Comparison of ENCODE assay signal across 8 cellular contexts in genomic region chr20:50191566-50192363, GRCh38. TPM values are rescaled to one million over a fixed set of nuclear protein-coding genes. Genes with fewer than 3 reads are reported as not detected.
DNase-seq lines count a peak whose midpoint lies in the region; ATAC-seq lines count a peak whose summit lies in the region.

No MANE protein-coding gene starts in this region.

- no peak overlapping the region for H2BK15ac ChIP-seq in mesendoderm (replicated peaks; ENCODE audit: low read depth)

- no peaks in the 10 kb centered on the region for H3K27me3 ChIP-seq in GM23248 (replicated peaks; ENCODE audit: insufficient read depth)
- no peaks in the 10 kb centered on the region for H3K27me3 ChIP-seq in duodenal mucosa (ENCODE audit: control insufficient read depth in 1 of 2, insufficient read depth in 2 of 2, low read length in 2 of 2)
- no peaks in the 10 kb centered on the region for H3K27me3 ChIP-seq in mesendoderm (ENCODE audit: insufficient read depth, low read length, poor library complexity)

- peak overlapping the region; percentile 89 for H3K18ac ChIP-seq in mesendoderm (ENCODE audit: low read length)

- H2BK120ac ChIP-seq in mesendoderm (ENCODE audit: low read depth, low read length), result no peak overlapping the region

- peak; percentile 27 for ATAC-seq in activated CD4-positive, alpha-beta T cell treated with anti-CD3 and anti-CD28 coated beads for 36 hours

- peaks cover 38% of the 10 kb centered on the region for H3F3A ChIP-seq in GM23248 (ENCODE audit: insufficient read depth)

- no peaks in the 10 kb centered on the region for H4K20me1 ChIP-seq in GM23248 (ENCODE audit: insufficient read depth)

- H2AFZ ChIP-seq in GM23248, result no peak overlapping the region

- H3K9me3 Mint-ChIP-seq in activated CD4-positive, alpha-beta T cell treated with anti-CD3 and anti-CD28 coated beads for 36 hours (ENCODE audit: low read depth), result no peaks in the 10 kb centered on the region

- H3K9me3 ChIP-seq in GM23248 (ENCODE audit: low read depth) (no peaks in the 10 kb centered on the region), duodenal mucosa (ENCODE audit: control insufficient read depth in 1 of 2, low read length in 2 of 2) (no peaks in the 10 kb centered on the region)

- H3K9ac ChIP-seq in GM23248, result peak overlapping the region; percentile 99
- H3K9ac ChIP-seq in duodenal mucosa (ENCODE audit: low read depth in 1 of 2, low read length in 2 of 2), result peak overlapping the region; percentile 90 to 98
- peak overlapping the region; percentile 99 for H3K9ac ChIP-seq in mesendoderm (ENCODE audit: low read length)

- H3K4me1 Mint-ChIP-seq in activated CD4-positive, alpha-beta T cell treated with anti-CD3 and anti-CD28 coated beads for 36 hours, result peaks cover 17% of the 10 kb centered on the region

- peak overlapping the region; percentile 93 for H3K4ac ChIP-seq in mesendoderm (ENCODE audit: low read depth, low read length)

- CTCF ChIA-PET in activated CD4-positive, alpha-beta T cell treated with anti-CD3 and anti-CD28 coated beads for 36 hours (lab: Charles Lee), result interaction anchor here (0.7 to 10.4 kb wide), 5 partner anchors 36 to 533 kb away, joined by 3 to 158 read pairs (median 3); no protein-coding TSS in a partner anchor

- peak overlapping the region; percentile 98 for H3K27ac ChIP-seq in GM23248
- H3K27ac ChIP-seq in duodenal mucosa (ENCODE audit: low read depth, low read length), result peak overlapping the region; percentile 98
- peak overlapping the region; percentile 80 for H3K27ac ChIP-seq in mesendoderm (ENCODE audit: low read depth, low read length)

- peak; percentile 81 for DNase-seq in ELF-1 (ENCODE audit: low read depth, low spot score)
- peak; percentile 77 for DNase-seq in GM23248
- DNase-seq in NCI-H1105 treated with DMSO at 0.1 percent for 48 hours (lab: John Stamatoyannopoulos, UW), result peak; percentile 54
- DNase-seq in activated CD4-positive, alpha-beta T cell treated with anti-CD3 and anti-CD28 coated beads for 36 hours, result peak; percentile 72
- peak; percentile 88 for DNase-seq in mesendoderm
- DNase-seq in stimulated activated CD8-positive, alpha-beta memory T cell treated with anti-CD3 and anti-CD28 coated beads, Interleukin-7, amount 100 ng/mL, for 4 hours (ENCODE audit: low read depth in 2 of 2), result peak; percentile 26 to 54
- DNase-seq in HuH-7 (ENCODE audit: low spot score), result no peak

- H4K8ac ChIP-seq in mesendoderm (ENCODE audit: low read depth, low read length), result no peak overlapping the region

- no peaks in the 10 kb centered on the region for H3K9me2 ChIP-seq in GM23248 (ENCODE audit: insufficient read depth)

- peaks cover 16% of the 10 kb centered on the region for H3K79me1 ChIP-seq in mesendoderm (ENCODE audit: low read length)

- no peak overlapping the region for H2AK5ac ChIP-seq in mesendoderm (ENCODE audit: low read length)

- 0 to 1% methylated on average over 55 to 75 of the region's 93 CpGs for WGBS in GM23248 (ENCODE audit: low coverage in 1 of 2, low lambda C conversion rate in 2 of 2, missing lambda C conversion rate in 2 of 2), 2 experiments
- WGBS in mesendoderm (ENCODE audit: extremely low coverage, insufficient coverage, low lambda C conversion rate), result no CpG with 5 or more reads among the region's 93 CpGs

- intact Hi-C loops in activated CD4-positive, alpha-beta T cell treated with anti-CD3 and anti-CD28 coated beads for 36 hours (cut with DNase I, micrococcal nuclease), result loop anchor here (1.0 to 10.0 kb wide), 10 partner anchors 93 to 741 kb away; partner anchors contain the start of genes PARD6B (in 2 of the 2) and ADNP (in 1 of the 2)

- H3K4me2 ChIP-seq in GM23248 (ENCODE audit: unreplicated experiment) (peak overlapping the region; percentile 99), mesendoderm (ENCODE audit: low read length) (peak overlapping the region; percentile 81)

- H3K27me3 Mint-ChIP-seq in activated CD4-positive, alpha-beta T cell treated with anti-CD3 and anti-CD28 coated beads for 36 hours, result no peaks in the 10 kb centered on the region

- peak overlapping the region; percentile 96 for H3K4me3 Mint-ChIP-seq in activated CD4-positive, alpha-beta T cell treated with anti-CD3 and anti-CD28 coated beads for 36 hours

- H3K79me2 ChIP-seq in GM23248 (ENCODE audit: insufficient read depth), result peaks cover 39% of the 10 kb centered on the region
- H3K79me2 ChIP-seq in mesendoderm (ENCODE audit: control insufficient read depth, insufficient read depth, low read length), result peaks cover 20% of the 10 kb centered on the region

- peak overlapping the region; percentile 100 for H3K56ac ChIP-seq in mesendoderm (ENCODE audit: low read length)

- peak overlapping the region; percentile 3 for H3K23ac ChIP-seq in mesendoderm (ENCODE audit: low read length)

- H3K27ac Mint-ChIP-seq in activated CD4-positive, alpha-beta T cell treated with anti-CD3 and anti-CD28 coated beads for 36 hours, result peak overlapping the region; percentile 97

- H4K5ac ChIP-seq in mesendoderm (ENCODE audit: low read length), result no peak overlapping the region

- in situ Hi-C loops in GM23248 (cut with MboI), result loop anchor here (25.0 kb wide), 1 partner anchor 546 kb away; the partner anchor contains the start of gene PARD6B

- H3K4me1 ChIP-seq in GM23248 (ENCODE audit: insufficient read depth), result peaks cover 12% of the 10 kb centered on the region
- peaks cover 26 to 33% of the 10 kb centered on the region in 2 donors for H3K4me1 ChIP-seq in duodenal mucosa (ENCODE audit: control insufficient read depth in 1 of 2, insufficient read depth in 2 of 2, low read length in 2 of 2)
- H3K4me1 ChIP-seq in mesendoderm (ENCODE audit: control insufficient read depth, low read depth, low read length), result peaks cover 16% of the 10 kb centered on the region

- peaks cover 28% of the 10 kb centered on the region for H3K36me3 Mint-ChIP-seq in activated CD4-positive, alpha-beta T cell treated with anti-CD3 and anti-CD28 coated beads for 36 hours (ENCODE audit: low read depth)

- peak overlapping the region; percentile 43 for H2BK5ac ChIP-seq in mesendoderm (ENCODE audit: low read length)

- peaks cover 23% of the 10 kb centered on the region; the same call in 1 of the 2 replicates for H3K36me3 ChIP-seq in GM23248 (ENCODE audit: low read depth)
- peaks cover 0 to 13% of the 10 kb centered on the region in 2 donors for H3K36me3 ChIP-seq in duodenal mucosa (ENCODE audit: control insufficient read depth in 1 of 2, insufficient read depth in 2 of 2, low read length in 2 of 2)
- H3K36me3 ChIP-seq in mesendoderm (ENCODE audit: control insufficient read depth, insufficient read depth, low read length), result no peaks in the 10 kb centered on the region

- POLR2A ChIA-PET in activated CD4-positive, alpha-beta T cell treated with anti-CD3 and anti-CD28 coated beads for 36 hours (lab: Charles Lee), result interaction anchor here (0.5 to 0.9 kb wide), 3 partner anchors 10 to 355 kb away, joined by 3 to 8 read pairs (median 4); no protein-coding TSS in a partner anchor

- H3K4me3 ChIP-seq in GM23248, result peak overlapping the region; percentile 92
- peak overlapping the region; percentile 84 to 85 for H3K4me3 ChIP-seq in duodenal mucosa (ENCODE audit: low read depth in 1 of 2, low read length in 2 of 2)
- H3K4me3 ChIP-seq in mesendoderm (ENCODE audit: low read length), result peak overlapping the region; percentile 97

RNA-seq across cellular contexts. Expression of gene CEBPB, which starts 1.1 kb away (rescaled TPM):
- total RNA-seq in GM23248 (2014; rRNA removed; shearing (Covaris generic)), result 54.4 and 73.8 TPM in 2 replicates
- polyA plus RNA-seq in GM23248 (2016; fragmentation: Nextera tagmentation; extraction: Ambion mirVana), result 46.5 and 47.1 TPM in 2 replicates
- 10 to 100 TPM; 28.9 to 40.1 TPM for total RNA-seq in activated CD4-positive, alpha-beta T cell treated with anti-CD3 and anti-CD28 coated beads for 36 hours
- 22.5 TPM for polyA plus RNA-seq in mesendoderm (2013, experiment 1 of 2)
- polyA plus RNA-seq in mesendoderm (2013, experiment 2 of 2), result 22.8 TPM

RNA-seq across cellular contexts. Expression of gene PEDS1, which starts 38.2 kb away (rescaled TPM):
- total RNA-seq in GM23248 (2014; rRNA removed; shearing (Covaris generic)), result 54.6 and 55.7 TPM in 2 replicates
- 53.9 and 54.0 TPM in 2 replicates for polyA plus RNA-seq in GM23248 (2016; fragmentation: Nextera tagmentation; extraction: Ambion mirVana)
- 10 to 100 TPM; 13.2 to 16.8 TPM for total RNA-seq in activated CD4-positive, alpha-beta T cell treated with anti-CD3 and anti-CD28 coated beads for 36 hours
- 59.8 TPM for polyA plus RNA-seq in mesendoderm (2013, experiment 1 of 2)
- 57.8 TPM for polyA plus RNA-seq in mesendoderm (2013, experiment 2 of 2)
